18 cellular contexts compared by ENCODE assay signal in genomic region chr11:74535371-74536118, GRCh38.
"Had no signal": no experiment of that assay in that cellular context is flagged by ENCODE, and none has a peak within 500 bp of the region (broad histone marks: within the 10 kb centered on the region; RNA-seq: fewer than 3 reads in every experiment).

No MANE protein-coding gene starts in this region.

- H3K4me3 Mint-ChIP-seq: activated CD4-positive, alpha-beta memory T cell treated with anti-CD3 and anti-CD28 coated beads, Interleukin-2, amount 10 ng/mL, durations not matched to agents 7 days and 5 days; activated T-cell treated with anti-CD3 and anti-CD28 coated beads, Interleukin-2, amount 50 U/mL, for 4 hours; naive thymus-derived CD8-positive, alpha-beta T cell; stimulated activated naive CD8-positive, alpha-beta T cell treated with anti-CD3 and anti-CD28 coated beads, Interleukin-15, amount 100 ng/mL, for 72 hours; T-helper 1 cell treated with Interleukin-12 subunit alpha and Interleukin-12 subunit beta and Interleukin-4 antibody, amounts not matched to agents 30 μg/mL and 1 μg/mL, for 36 hours had no signal

- H3K4me1 ChIP-seq: testis had no signal

- FAIRE-seq: astrocyte, bronchial epithelial cell, keratinocyte had no signal

- H3K36me3 ChIP-seq: neutrophil had no signal

- H3K27ac Mint-ChIP-seq: activated CD4-positive, alpha-beta memory T cell treated with anti-CD3 and anti-CD28 coated beads, Interleukin-2, amount 10 ng/mL, durations not matched to agents 7 days and 5 days; naive thymus-derived CD8-positive, alpha-beta T cell; T-helper 1 cell treated with Interleukin-12 subunit alpha and Interleukin-12 subunit beta and Interleukin-4 antibody, amounts not matched to agents 30 μg/mL and 1 μg/mL, for 36 hours had no signal

- H3K4me1 Mint-ChIP-seq: naive thymus-derived CD8-positive, alpha-beta T cell; stimulated activated naive CD8-positive, alpha-beta T cell treated with anti-CD3 and anti-CD28 coated beads, Interleukin-15, amount 100 ng/mL, for 72 hours had no signal

- H3K27me3 ChIP-seq: neutrophil, testis had no signal

- DNase-seq: activated CD4-positive, alpha-beta memory T cell treated with anti-CD3 and anti-CD28 coated beads, Interleukin-2, amount 10 ng/mL, durations not matched to agents 7 days and 5 days; activated CD4-positive, alpha-beta T cell treated with anti-CD3 and anti-CD28 coated beads for 4 hours; activated effector memory CD4-positive, alpha-beta T cell treated with Interleukin-2 at 50 U/mL for 16 hours; activated naive CD4-positive, alpha-beta T cell treated with anti-CD3 and anti-CD28 coated beads, Interleukin-2, amount 50 U/mL, for 16 hours; activated T-cell treated with anti-CD3 and anti-CD28 coated beads, Interleukin-2, amount 50 U/mL, for 4 hours; hippocampal formation; mucosa of descending colon; naive thymus-derived CD8-positive, alpha-beta T cell; posterior cingulate gyrus; right cardiac atrium; stimulated activated naive CD8-positive, alpha-beta T cell treated with anti-CD3 and anti-CD28 coated beads, Interleukin-15, amount 100 ng/mL, for 72 hours; testis had no signal

- H3K4me3 ChIP-seq: mucosa of descending colon, testis had no signal

- H3K27ac ChIP-seq: testis had no signal

- H3K9me3 ChIP-seq: neutrophil, testis had no signal

- ATAC-seq: activated T-cell treated with anti-CD3 and anti-CD28 coated beads, Interleukin-2, amount 50 U/mL, for 4 hours; left lobe of liver; mucosa of descending colon; naive thymus-derived CD8-positive, alpha-beta T cell; right cardiac atrium; stimulated activated naive CD8-positive, alpha-beta T cell treated with anti-CD3 and anti-CD28 coated beads, Interleukin-15, amount 100 ng/mL, for 72 hours had no signal
